Comparison of ENCODE assay signal across 20 cellular contexts in genomic region chr11:68053981-68054812, GRCh38. TPM values are rescaled to one million over a fixed set of nuclear protein-coding genes. Genes with fewer than 3 reads are reported as not detected.
A peak's percentile ranks its signal among the peaks of the same experiment; 100 is the strongest.
DNase-seq lines count a peak whose midpoint lies in the region; ATAC-seq, FAIRE-seq and TF ChIP-seq lines count a peak whose summit lies in the region.
"Had no signal": no experiment of that assay in that cellular context is flagged by ENCODE, and none has a peak within 500 bp of the region (broad histone marks: within the 10 kb centered on the region; RNA-seq: fewer than 3 reads in every experiment).

No MANE protein-coding gene starts in this region.

- CTCF ChIA-PET in activated CD4-positive, alpha-beta T cell treated with anti-CD3 and anti-CD28 coated beads, Interleukin-2, amount 10 ng/mL, durations not matched to agents 7 days and 5 days (lab: Charles Lee): interaction anchor here (0.9 kb wide), 1 partner anchor 19 kb away, joined by 3 read pairs; no protein-coding TSS in a partner anchor
- CTCF ChIA-PET in K562 (lab: Yijun Ruan, JAX; ENCODE audit: low intra/inter-chr PET ratio): no interaction called here

- intact Hi-C loops in K562 (cut with micrococcal nuclease): no loop called here

- TF ChIP-seq EP300 in K562 (IDR thresholded peaks at IDR 0.05; ENCODE audit: low read length): no peak

- TF ChIP-seq CTCF in K562 (IDR thresholded peaks at IDR 0.05 in 2 of 3, conservative IDR thresholded peaks at IDR 0.05 in 1 of 3; ENCODE audit: insufficient read depth in 2 of 3, low read depth in 1 of 3, low read length in 3 of 3): no peak
- no peak for TF ChIP-seq CTCF in neutrophil (IDR thresholded peaks at IDR 0.05)

- no peak overlapping the region for H3K4me3 Mint-ChIP-seq in activated CD4-positive, alpha-beta T cell treated with anti-CD3 and anti-CD28 coated beads, Interleukin-2, amount 10 ng/mL, durations not matched to agents 7 days and 5 days
- H3K4me3 Mint-ChIP-seq: CD4-positive, alpha-beta T cell; neural crest cell; T-helper 2 cell treated with Interferon-gamma antibody and Interleukin-4, amounts not matched to agents 5 μg/mL and 100 μg/mL, for 36 hours; type B pancreatic cell had no signal

- H3K79me2 ChIP-seq in K562 (ENCODE audit: control insufficient read depth, insufficient read depth, low read length): no peaks in the 10 kb centered on the region

- peaks cover 24% of the 10 kb centered on the region for H3K36me3 Mint-ChIP-seq in activated CD4-positive, alpha-beta T cell treated with anti-CD3 and anti-CD28 coated beads, Interleukin-2, amount 10 ng/mL, durations not matched to agents 7 days and 5 days (ENCODE audit: low read depth)

- H3K9me3 ChIP-seq in K562 (replicated peaks; ENCODE audit: control insufficient read depth, insufficient read depth, low read depth, low read length) (no peaks in the 10 kb centered on the region), neutrophil (no peaks in the 10 kb centered on the region)
- H3K9me3 ChIP-seq: heart left ventricle had no signal

- POLR2A ChIA-PET in activated CD4-positive, alpha-beta T cell treated with anti-CD3 and anti-CD28 coated beads, Interleukin-2, amount 10 ng/mL, durations not matched to agents 7 days and 5 days (lab: Charles Lee): no interaction called here
- POLR2A ChIA-PET in K562 (lab: Yijun Ruan, JAX): interaction anchor here (1.0 to 4.8 kb wide), 4 partner anchors 8 to 13 kb away, joined by 3 to 55 read pairs (median 10); no protein-coding TSS in a partner anchor

- no peaks in the 10 kb centered on the region; the same call in 1 of the 2 replicates for H4K20me1 ChIP-seq in K562 (replicated peaks; ENCODE audit: control insufficient read depth, insufficient read depth, low read length)

- H3K9me3 Mint-ChIP-seq in activated CD4-positive, alpha-beta T cell treated with anti-CD3 and anti-CD28 coated beads, Interleukin-2, amount 10 ng/mL, durations not matched to agents 7 days and 5 days: no peaks in the 10 kb centered on the region
- H3K9me3 Mint-ChIP-seq: CD4-positive, alpha-beta T cell; neural crest cell; T-helper 2 cell treated with Interferon-gamma antibody and Interleukin-4, amounts not matched to agents 5 μg/mL and 100 μg/mL, for 36 hours; type B pancreatic cell had no signal

- no peak; the same call in 2 of the 3 replicates for ATAC-seq in K562
- ATAC-seq in GM18517 (IDR thresholded peaks at IDR 0.05; ENCODE audit: unreplicated experiment): no peak
- ATAC-seq in HG02870 (IDR thresholded peaks at IDR 0.05; ENCODE audit: unreplicated experiment): no peak

- H3K36me3 ChIP-seq in K562 (ENCODE audit: control insufficient read depth, insufficient read depth, low read length) (peaks cover 58% of the 10 kb centered on the region; the same call in 2 of the 3 replicates), neutrophil (peaks cover 62% of the 10 kb centered on the region)

- TF ChIP-seq POLR2A in GM19099 (IDR thresholded peaks at IDR 0.05; ENCODE audit: extremely low read depth, insufficient read length, low read depth) (peak; percentile 34), K562 (conservative IDR thresholded peaks at IDR 0.05) (0 out of 2 replicates have a peak, but pooled peaks have one; percentile 25)

- H3K9me1 ChIP-seq in K562 (ENCODE audit: control insufficient read depth, insufficient read depth, low read length): no peaks in the 10 kb centered on the region

- H3K4me3 ChIP-seq in K562: no peak overlapping the region
- H3K4me3 ChIP-seq in neutrophil (ENCODE audit: low read depth in 1 of 2, low read length in 1 of 2): no peak overlapping the region
- H3K4me3 ChIP-seq: cardiac muscle cell, heart left ventricle had no signal

- in situ Hi-C loops in K562 (cut with MboI): no loop called here

- DNase-seq in activated CD4-positive, alpha-beta T cell treated with anti-CD3 and anti-CD28 coated beads, Interleukin-2, amount 10 ng/mL, durations not matched to agents 7 days and 5 days: no peak
- no peak for DNase-seq in activated CD4-positive, alpha-beta T cell treated with anti-CD3 and anti-CD28 coated beads for 1 hour
- DNase-seq in K562 (ENCODE audit: extremely low read depth in 1 of 4, low spot score in 3 of 4): no peak
- no peak for DNase-seq in A172 (ENCODE audit: low spot score)
- DNase-seq: activated CD8-positive, alpha-beta memory T cell treated with anti-CD3 and anti-CD28 coated beads, Interleukin-2, amount 50 U/mL, for 4 hours; DMS79; effector CD8-positive, alpha-beta T cell; heart left ventricle; NCI-H2029 treated with DMSO at 0.1 percent for 48 hours; NCI-H524 treated with DMSO at 0.1 percent for 48 hours; stimulated activated naive CD4-positive, alpha-beta T cell had no signal

- H3K27ac ChIP-seq in K562 (ENCODE audit: extremely low read depth, low read depth, low read length) (no peak overlapping the region), neutrophil (peak overlapping the region; percentile 56)
- H3K27ac ChIP-seq: heart left ventricle had no signal

- H3K27me3 ChIP-seq in K562 (ENCODE audit: control insufficient read depth in 2 of 2, insufficient read depth in 2 of 2, low read length in 2 of 2) (no peaks in the 10 kb centered on the region), neutrophil (no peaks in the 10 kb centered on the region)
- H3K27me3 ChIP-seq: cardiac muscle cell, heart left ventricle had no signal

- H3K4me1 ChIP-seq in K562 (replicated peaks in 1 of 2; ENCODE audit: control insufficient read depth in 2 of 2, insufficient read depth in 2 of 2, low read length in 2 of 2) (peaks cover 0 to 19% of the 10 kb centered on the region in 2 experiments; a peak in 1 of 5 replicates), neutrophil (ENCODE audit: control insufficient read depth in 1 of 2, insufficient read depth in 1 of 2, low read depth in 1 of 2, low read length in 1 of 2) (no peaks in the 10 kb centered on the region)

- no peak overlapping the region for H2AFZ ChIP-seq in K562 (ENCODE audit: low read depth, low read length)

- BruUV-seq in K562 (replicated peaks; lab: Mats Ljungman, UMichigan): no TSS peak

- no peak overlapping the region for H3K4me2 ChIP-seq in K562 (ENCODE audit: insufficient read depth, low read length)

- no peaks in the 10 kb centered on the region for H3K4me1 Mint-ChIP-seq in activated CD4-positive, alpha-beta T cell treated with anti-CD3 and anti-CD28 coated beads, Interleukin-2, amount 10 ng/mL, durations not matched to agents 7 days and 5 days

- TF ChIP-seq RAD21 in K562 (CRISPR knock-in tag; conservative IDR thresholded peaks at IDR 0.05 in 1 of 2, IDR thresholded peaks at IDR 0.05 in 1 of 2): no peak

- no peak for FAIRE-seq in K562 (lab: Jason Lieb, UNC)

- WGBS in K562 (ENCODE audit: insufficient coverage, low coverage, missing lambda C conversion rate): 83% methylated on average over 11 of the region's 11 CpGs

- H3K27me3 Mint-ChIP-seq in activated CD4-positive, alpha-beta T cell treated with anti-CD3 and anti-CD28 coated beads, Interleukin-2, amount 10 ng/mL, durations not matched to agents 7 days and 5 days: no peaks in the 10 kb centered on the region
- H3K27me3 Mint-ChIP-seq: CD4-positive, alpha-beta T cell; type B pancreatic cell had no signal

- no peak overlapping the region for H3K9ac ChIP-seq in K562 (ENCODE audit: insufficient read depth in 1 of 2, low read depth in 2 of 2, low read length in 2 of 2)

- H3K27ac Mint-ChIP-seq in activated CD4-positive, alpha-beta T cell treated with anti-CD3 and anti-CD28 coated beads, Interleukin-2, amount 10 ng/mL, durations not matched to agents 7 days and 5 days: peak overlapping the region; percentile 58
- H3K27ac Mint-ChIP-seq: CD4-positive, alpha-beta T cell; T-helper 2 cell treated with Interferon-gamma antibody and Interleukin-4, amounts not matched to agents 5 μg/mL and 100 μg/mL, for 36 hours; type B pancreatic cell had no signal

RNA-seq across cellular contexts. Expression of gene TCIRG1, which starts 15.4 kb away (rescaled TPM):
- 100 to 1,000 TPM; 286 to 316 TPM for total RNA-seq in activated CD4-positive, alpha-beta T cell treated with anti-CD3 and anti-CD28 coated beads, Interleukin-2, amount 10 ng/mL, durations not matched to agents 7 days and 5 days
- total RNA-seq in K562 (2011; cell fraction: chromatin; rRNA removed; ENCODE audit: low replicate concordance): 106 and 531 TPM in 2 replicates
- total RNA-seq in K562 (2011; cell fraction: nucleolus; rRNA removed): 492 and 517 TPM in 2 replicates
- total RNA-seq in K562 (2011; cell fraction: nucleoplasm; rRNA removed): 190 and 232 TPM in 2 replicates
- total RNA-seq in K562 (2014; rRNA removed) (78.0 and 82.8 TPM in 2 replicates), K562 (2014; rRNA removed; fragmentation: Illumina TruSeq; extraction: Trizol) (2.5 and 5.5 TPM in 2 replicates), K562 (2015; rRNA removed; fragmentation: Illumina TruSeq; extraction: Trizol) (24.4 and 28.7 TPM in 2 replicates), K562 (2021) (96.4 and 108 TPM in 2 replicates)
- polyA plus RNA-seq in K562 (2011; rRNA removed) (31.1 and 72.7 TPM in 2 replicates), K562 (2014; fragmentation: Illumina TruSeq; extraction: Trizol) (13.1 and 33.3 TPM in 2 replicates), K562 (2014; fragmentation: Nextera tagmentation; extraction: Ambion mirVana) (1 to 10 TPM in 1 of 2 experiments, under 1 TPM in 1; 0.49 to 1.9 TPM), K562 (2014; rRNA removed) (113 and 143 TPM in 2 replicates)
- 56.1 and 92.6 TPM in 2 replicates for polyA plus RNA-seq in K562 (2011; cell fraction: cytosol; rRNA removed)
- 923 and 1,215 TPM in 2 replicates for polyA plus RNA-seq in K562 (2011; cell fraction: nucleus; rRNA removed)
- polyA plus RNA-seq in K562 (2012): 55.4 and 115 TPM in 2 replicates
- polyA minus RNA-seq in K562 (2011; rRNA and poly(A)+ RNA removed): 9.7 and 11.0 TPM in 2 replicates
- polyA minus RNA-seq in K562 (2011; cell fraction: cytosol; rRNA and poly(A)+ RNA removed): 28.2 and 33.0 TPM in 2 replicates
- 139 and 154 TPM in 2 replicates for polyA minus RNA-seq in K562 (2011; cell fraction: nucleus; rRNA and poly(A)+ RNA removed)
- 149 and 167 TPM in 2 replicates for total RNA-seq in A172 (2014; rRNA removed; shearing (Covaris generic))

RNA-seq across cellular contexts. Expression of gene NDUFS8, which starts 23.7 kb away (rescaled TPM):
- 100 to 1,000 TPM; 116 to 138 TPM for total RNA-seq in activated CD4-positive, alpha-beta T cell treated with anti-CD3 and anti-CD28 coated beads, Interleukin-2, amount 10 ng/mL, durations not matched to agents 7 days and 5 days
- total RNA-seq in K562 (2011; cell fraction: chromatin; rRNA removed; ENCODE audit: low replicate concordance): 41.2 and 158 TPM in 2 replicates
- 168 and 170 TPM in 2 replicates for total RNA-seq in K562 (2011; cell fraction: nucleolus; rRNA removed)
- total RNA-seq in K562 (2011; cell fraction: nucleoplasm; rRNA removed): 99.4 and 102 TPM in 2 replicates
- 351 and 419 TPM in 2 replicates for total RNA-seq in K562 (2014; rRNA removed)
- 60.0 and 91.3 TPM in 2 replicates for total RNA-seq in K562 (2014; rRNA removed; fragmentation: Illumina TruSeq; extraction: Trizol)
- 146 and 150 TPM in 2 replicates for total RNA-seq in K562 (2015; rRNA removed; fragmentation: Illumina TruSeq; extraction: Trizol)
- total RNA-seq in K562 (2021): 271 and 294 TPM in 2 replicates
- 67.2 and 68.7 TPM in 2 replicates for polyA plus RNA-seq in K562 (2011; rRNA removed)
- polyA plus RNA-seq in K562 (2011; cell fraction: cytosol; rRNA removed): 181 and 505 TPM in 2 replicates
- polyA plus RNA-seq in K562 (2011; cell fraction: nucleus; rRNA removed): 116 and 178 TPM in 2 replicates
- 247 and 317 TPM in 2 replicates for polyA plus RNA-seq in K562 (2012)
- 101 and 156 TPM in 2 replicates for polyA plus RNA-seq in K562 (2014; fragmentation: Illumina TruSeq; extraction: Trizol)
- 10 to 100 TPM; 36.5 to 65.1 TPM for polyA plus RNA-seq in K562 (2014; fragmentation: Nextera tagmentation; extraction: Ambion mirVana)
- 241 and 257 TPM in 2 replicates for polyA plus RNA-seq in K562 (2014; rRNA removed)
- 28.2 and 47.3 TPM in 2 replicates for polyA minus RNA-seq in K562 (2011; rRNA and poly(A)+ RNA removed)
- 128 and 135 TPM in 2 replicates for polyA minus RNA-seq in K562 (2011; cell fraction: cytosol; rRNA and poly(A)+ RNA removed)
- polyA minus RNA-seq in K562 (2011; cell fraction: nucleus; rRNA and poly(A)+ RNA removed): 55.5 and 65.1 TPM in 2 replicates
- 255 and 310 TPM in 2 replicates for total RNA-seq in A172 (2014; rRNA removed; shearing (Covaris generic))

RNA-seq across cellular contexts. Expression of gene ALDH3B1, which starts 44.1 kb away (rescaled TPM):
- under 1 TPM in 1 of 2 experiments, not detected in 1; 0.15 TPM for total RNA-seq in activated CD4-positive, alpha-beta T cell treated with anti-CD3 and anti-CD28 coated beads, Interleukin-2, amount 10 ng/mL, durations not matched to agents 7 days and 5 days
- total RNA-seq in K562 (2011; cell fraction: chromatin; rRNA removed; ENCODE audit: low replicate concordance): 0.14 and 0.70 TPM in 2 replicates
- total RNA-seq in K562 (2011; cell fraction: nucleolus; rRNA removed): 0.13 and 0.17 TPM in 2 replicates
- 0.07 and 0.15 TPM in 2 replicates for total RNA-seq in K562 (2011; cell fraction: nucleoplasm; rRNA removed)
- total RNA-seq in K562 (2014; rRNA removed) (0.37 TPM in 1 of 2 replicates, not detected in the other), K562 (2014; rRNA removed; fragmentation: Illumina TruSeq; extraction: Trizol) (0.04 TPM in 1 of 2 replicates, not detected in the other), K562 (2015; rRNA removed; fragmentation: Illumina TruSeq; extraction: Trizol) (0.07 and 0.08 TPM in 2 replicates), K562 (2021) (0.13 and 0.35 TPM in 2 replicates)
- polyA plus RNA-seq in K562 (2011; rRNA removed) (0.10 and 0.19 TPM in 2 replicates), K562 (2014; fragmentation: Illumina TruSeq; extraction: Trizol) (0.06 and 0.15 TPM in 2 replicates), K562 (2014; fragmentation: Nextera tagmentation; extraction: Ambion mirVana) (under 1 TPM in 1 of 2 experiments, not detected in 1; 0.01 TPM), K562 (2014; rRNA removed) (0.21 and 0.43 TPM in 2 replicates)
- polyA plus RNA-seq in K562 (2011; cell fraction: cytosol; rRNA removed): 0.18 and 0.36 TPM in 2 replicates
- polyA plus RNA-seq in K562 (2011; cell fraction: nucleus; rRNA removed): 0.21 and 0.30 TPM in 2 replicates
- 0.42 and 1.4 TPM in 2 replicates for polyA plus RNA-seq in K562 (2012)
- 0.03 TPM in 1 of 2 replicates, not detected in the other for polyA minus RNA-seq in K562 (2011; rRNA and poly(A)+ RNA removed)
- 1.5 TPM in 1 of 2 replicates, not detected in the other for polyA minus RNA-seq in K562 (2011; cell fraction: cytosol; rRNA and poly(A)+ RNA removed)
- polyA minus RNA-seq in K562 (2011; cell fraction: nucleus; rRNA and poly(A)+ RNA removed): 0.11 and 0.54 TPM in 2 replicates
- 54.0 and 64.8 TPM in 2 replicates for total RNA-seq in A172 (2014; rRNA removed; shearing (Covaris generic))

RNA-seq across cellular contexts. Expression of gene UNC93B1, which starts 50.3 kb away (rescaled TPM):
- total RNA-seq in activated CD4-positive, alpha-beta T cell treated with anti-CD3 and anti-CD28 coated beads, Interleukin-2, amount 10 ng/mL, durations not matched to agents 7 days and 5 days: 10 to 100 TPM; 32.6 to 34.3 TPM
- 14.0 and 42.4 TPM in 2 replicates for total RNA-seq in K562 (2011; cell fraction: chromatin; rRNA removed; ENCODE audit: low replicate concordance)
- total RNA-seq in K562 (2011; cell fraction: nucleolus; rRNA removed): 38.0 and 40.8 TPM in 2 replicates
- total RNA-seq in K562 (2011; cell fraction: nucleoplasm; rRNA removed): 17.3 and 24.9 TPM in 2 replicates
- total RNA-seq in K562 (2014; rRNA removed) (10.1 and 12.2 TPM in 2 replicates), K562 (2014; rRNA removed; fragmentation: Illumina TruSeq; extraction: Trizol) (3.7 and 4.3 TPM in 2 replicates), K562 (2015; rRNA removed; fragmentation: Illumina TruSeq; extraction: Trizol) (2.3 and 3.3 TPM in 2 replicates), K562 (2021) (13.6 and 14.1 TPM in 2 replicates)
- polyA plus RNA-seq in K562 (2011; rRNA removed) (8.6 and 10.0 TPM in 2 replicates), K562 (2014; fragmentation: Illumina TruSeq; extraction: Trizol) (5.1 and 6.5 TPM in 2 replicates), K562 (2014; fragmentation: Nextera tagmentation; extraction: Ambion mirVana) (under 1 TPM; 0.10 to 0.17 TPM), K562 (2014; rRNA removed) (7.3 and 11.6 TPM in 2 replicates)
- polyA plus RNA-seq in K562 (2011; cell fraction: cytosol; rRNA removed): 11.3 and 17.7 TPM in 2 replicates
- 30.9 and 40.1 TPM in 2 replicates for polyA plus RNA-seq in K562 (2011; cell fraction: nucleus; rRNA removed)
- 6.5 and 9.5 TPM in 2 replicates for polyA plus RNA-seq in K562 (2012)
- polyA minus RNA-seq in K562 (2011; rRNA and poly(A)+ RNA removed): 5.2 and 8.3 TPM in 2 replicates
- 9.3 and 11.6 TPM in 2 replicates for polyA minus RNA-seq in K562 (2011; cell fraction: cytosol; rRNA and poly(A)+ RNA removed)
- polyA minus RNA-seq in K562 (2011; cell fraction: nucleus; rRNA and poly(A)+ RNA removed): 12.3 and 12.5 TPM in 2 replicates
- total RNA-seq in A172 (2014; rRNA removed; shearing (Covaris generic)): 22.1 and 34.3 TPM in 2 replicates

Comparison
In these comparisons a context has a peak if more than half of its experiments do, and no peak if none do; other contexts are left out.
1. RNA of gene ALDH3B1, which starts 44.1 kb away (total RNA-seq): 54.0 to 64.8 TPM in A172; 0.15 TPM in activated CD4-positive, alpha-beta T cell treated with anti-CD3 and anti-CD28 coated beads, Interleukin-2, amount 10 ng/mL, durations not matched to agents 7 days and 5 days and 0.04 to 0.70 TPM in K562; every median in the first group is over 10 times any median in the second.